ENCODE assay signal across 8 cellular contexts in the genomic region with DNA sequence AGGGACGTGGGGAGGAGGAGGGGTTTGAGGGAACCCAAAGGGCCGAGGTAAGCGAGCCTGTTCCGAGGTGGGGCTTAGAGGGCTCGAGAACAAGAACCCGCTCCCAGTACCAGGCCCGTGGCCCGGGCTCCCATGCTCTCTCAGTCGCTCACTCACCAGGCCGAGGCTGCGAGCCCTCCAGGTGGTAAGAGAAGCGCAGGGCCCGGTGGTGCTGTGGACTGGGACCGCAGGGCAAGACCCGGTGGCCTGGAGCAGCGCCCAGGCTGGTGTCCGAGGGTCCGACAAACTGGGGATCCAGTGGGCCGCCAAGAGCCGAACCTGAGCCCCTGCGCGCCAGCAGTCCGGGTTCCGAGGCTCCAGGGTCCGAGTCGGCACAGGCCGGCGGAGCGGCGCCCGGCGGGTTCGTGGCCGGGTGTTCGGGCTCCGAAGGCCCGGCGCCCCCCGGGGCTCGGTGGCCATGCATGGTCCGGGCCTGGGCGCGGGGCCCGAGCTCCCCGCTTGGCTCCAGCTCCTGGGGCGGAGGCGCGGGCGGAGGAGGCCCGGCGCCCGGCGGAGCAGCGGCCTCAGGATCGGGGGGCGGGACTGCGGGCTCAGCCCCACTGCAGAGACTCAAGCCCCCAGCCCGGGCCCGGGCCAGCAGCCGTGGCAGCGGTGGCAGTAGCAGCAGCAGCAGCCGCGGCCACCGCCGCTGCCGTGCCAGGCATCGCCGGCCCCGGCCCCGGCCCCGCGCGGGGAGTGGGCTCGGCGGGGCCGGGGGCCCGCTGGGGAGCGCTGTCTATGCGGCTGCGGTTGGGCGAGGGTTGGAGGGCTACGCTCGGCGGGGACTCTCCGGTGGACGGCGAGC. TPM values are rescaled to one million over a fixed set of nuclear protein-coding genes. Genes with fewer than 3 reads are reported as not detected.
DNase-seq lines count a peak whose midpoint lies in the region; ATAC-seq and TF ChIP-seq lines count a peak whose summit lies in the region.

No MANE protein-coding gene starts in this region.

- H3K36me3 ChIP-seq in mesendoderm (ENCODE audit: control insufficient read depth, insufficient read depth, low read length) (no peaks in the 10 kb centered on the region), uterus (no peaks in the 10 kb centered on the region)

- peaks cover 9% of the 10 kb centered on the region for H3K4me1 Mint-ChIP-seq in Calu3 (ENCODE audit: low read depth, unreplicated experiment)

- peak overlapping the region; percentile 83 for H3K4me2 ChIP-seq in mesendoderm (ENCODE audit: low read length)

- H3K9me3 ChIP-seq in uterus: no peaks in the 10 kb centered on the region

- no peak for TF ChIP-seq POLR2A in uterus (IDR thresholded peaks at IDR 0.05)

- H3K79me1 ChIP-seq in mesendoderm (ENCODE audit: low read length): no peaks in the 10 kb centered on the region

- H3K4me3 ChIP-seq in dorsolateral prefrontal cortex (peak overlapping the region; percentile 40 to 76 (median 61)), mesendoderm (ENCODE audit: low read length) (peak overlapping the region; percentile 64), uterus (peak overlapping the region; percentile 46 to 53)

- no TSS peak for BruUV-seq in Calu3 (replicated peaks; lab: Mats Ljungman, UMichigan)

- peak overlapping the region; percentile 81 for H3K4ac ChIP-seq in mesendoderm (ENCODE audit: low read depth, low read length)

- CTCF ChIA-PET in Calu3 (lab: Charles Lee): interaction anchor here (0.7 kb wide), 1 partner anchor 674 kb away, joined by 6 read pairs; no protein-coding TSS in a partner anchor

- peaks cover 5% of the 10 kb centered on the region for H3K79me2 ChIP-seq in mesendoderm (ENCODE audit: control insufficient read depth, insufficient read depth, low read length)

- H3K36me3 Mint-ChIP-seq in Calu3 (ENCODE audit: insufficient read depth, unreplicated experiment): peaks cover 8% of the 10 kb centered on the region

- DNase-seq in Calu3 (no peak), NCI-H1092 (lab: John Stamatoyannopoulos, UW) (peak; percentile 1), dorsolateral prefrontal cortex (peak in 2 of 10 donors; percentile 26 to 42), mesendoderm (no peak), uterus (peak in 1 of 2 donors; percentile 33), activated gamma-delta T cell (lab: John Stamatoyannopoulos, UW) (no peak)

- no peaks in the 10 kb centered on the region for H3K9me3 Mint-ChIP-seq in Calu3 (ENCODE audit: low read depth, unreplicated experiment)

- no peak overlapping the region for H3K27ac Mint-ChIP-seq in Calu3 (ENCODE audit: unreplicated experiment)

- TF ChIP-seq CTCF in Calu3 (IDR thresholded peaks at IDR 0.05; ENCODE audit: unreplicated experiment): no peak
- no peak for TF ChIP-seq CTCF in dorsolateral prefrontal cortex (IDR thresholded peaks at IDR 0.05 in 54 of 56, conservative IDR thresholded peaks at IDR 0.05 in 2 of 56; ENCODE audit: low read depth in 1 of 56, partially characterized antibody in 56 of 56)
- TF ChIP-seq CTCF in uterus (IDR thresholded peaks at IDR 0.05): no peak

- H3K4me3 Mint-ChIP-seq in Calu3 (ENCODE audit: low read depth, unreplicated experiment): peak overlapping the region; percentile 64

- H3K27ac ChIP-seq in dorsolateral prefrontal cortex: peak overlapping the region in 40 of 59 donors; percentile 9 to 83 (median 67)
- peak overlapping the region; percentile 66 for H3K27ac ChIP-seq in mesendoderm (ENCODE audit: low read depth, low read length)
- H3K27ac ChIP-seq in uterus: peak overlapping the region; percentile 82 to 88

- H3K27me3 ChIP-seq in dorsolateral prefrontal cortex (peaks cover 0 to 54% (median 15%) of the 10 kb centered on the region in 45 donors), mesendoderm (ENCODE audit: insufficient read depth, low read length, poor library complexity) (no peaks in the 10 kb centered on the region), uterus (no peaks in the 10 kb centered on the region)

- no peaks in the 10 kb centered on the region for H3K4me1 ChIP-seq in mesendoderm (ENCODE audit: control insufficient read depth, low read depth, low read length)
- no peaks in the 10 kb centered on the region for H3K4me1 ChIP-seq in uterus

- H2BK120ac ChIP-seq in mesendoderm (ENCODE audit: low read depth, low read length): no peak overlapping the region

- no CpG with 5 or more reads among the region's 87 CpGs for whole genome bisulfite sequencing in mesendoderm (ENCODE audit: extremely low coverage, insufficient coverage, low lambda C conversion rate)

- H3K27me3 Mint-ChIP-seq in Calu3 (ENCODE audit: unreplicated experiment): peaks cover 63% of the 10 kb centered on the region

- no peak overlapping the region for H3K23ac ChIP-seq in mesendoderm (ENCODE audit: low read length)

- peak overlapping the region; percentile 79 for H3K56ac ChIP-seq in mesendoderm (ENCODE audit: low read length)

- H2AK5ac ChIP-seq in mesendoderm (ENCODE audit: low read length): no peak overlapping the region

- H4K8ac ChIP-seq in mesendoderm (ENCODE audit: low read depth, low read length): peak overlapping the region; percentile 39

- no peak for ATAC-seq in HG02759 (IDR thresholded peaks at IDR 0.05; ENCODE audit: unreplicated experiment)
- no peak for ATAC-seq in GM21619 (IDR thresholded peaks at IDR 0.05; ENCODE audit: unreplicated experiment)

- peak overlapping the region; percentile 80 for H3K9ac ChIP-seq in mesendoderm (ENCODE audit: low read length)

- H4K5ac ChIP-seq in mesendoderm (ENCODE audit: low read length): no peak overlapping the region

- no peak overlapping the region for H2BK15ac ChIP-seq in mesendoderm (replicated peaks; ENCODE audit: low read depth)

- H3K18ac ChIP-seq in mesendoderm (ENCODE audit: low read length): peak overlapping the region; percentile 97

- intact Hi-C loops in Calu3 (cut with micrococcal nuclease; ENCODE audit: unreplicated experiment) (no loop called here), dorsolateral prefrontal cortex (cut with DNase I) (no loop called here), uterus (cut with DNase I; ENCODE audit: low total_unique reads) (no loop called here)

- H2BK5ac ChIP-seq in mesendoderm (ENCODE audit: low read length): no peak overlapping the region

RNA-seq across cellular contexts. Expression of a gene that starts 0.8 kb away (rescaled TPM):
- total RNA-seq in Calu3 (2022): 0.59 and 0.97 TPM in 2 replicates
- 10 to 100 TPM in 102 of 120 experiments, 1 to 10 TPM in 18; 5.1 to 15.8 (median 11.9) TPM for total RNA-seq in dorsolateral prefrontal cortex
- 13.5 TPM for polyA plus RNA-seq in mesendoderm (2013, experiment 1 of 2)
- polyA plus RNA-seq in mesendoderm (2013, experiment 2 of 2): 13.7 TPM
- 10 to 100 TPM in 2 of 4 donors, 1 to 10 TPM in 1, under 1 TPM in 1; 0.51 to 14.6 (median 9.0) TPM for total RNA-seq in uterus

RNA-seq across cellular contexts. Expression of a gene that starts 34.8 kb away (rescaled TPM):
- 62.8 and 67.5 TPM in 2 replicates for total RNA-seq in Calu3 (2022)
- 10 to 100 TPM; 18.8 to 35.6 (median 27.4) TPM for total RNA-seq in dorsolateral prefrontal cortex
- 30.6 TPM for polyA plus RNA-seq in mesendoderm (2013, experiment 1 of 2)
- polyA plus RNA-seq in mesendoderm (2013, experiment 2 of 2): 31.1 TPM
- 10 to 100 TPM in 3 of 4 donors, 1 to 10 TPM in 1; 8.5 to 39.6 (median 34.5) TPM for total RNA-seq in uterus

RNA-seq across cellular contexts. Expression of a gene that starts 55.0 kb away (rescaled TPM):
- total RNA-seq in Calu3 (2022) (42.5 and 45.0 TPM in 2 replicates), dorsolateral prefrontal cortex (100 to 1,000 TPM in 31 of 120 experiments, 10 to 100 TPM in 89; 58.9 to 122 (median 92.9) TPM), uterus (10 to 100 TPM in 3 of 4 donors, 1 to 10 TPM in 1; 5.6 to 46.3 (median 14.6) TPM)
- 43.8 TPM for polyA plus RNA-seq in mesendoderm (2013, experiment 1 of 2)
- 43.7 TPM for polyA plus RNA-seq in mesendoderm (2013, experiment 2 of 2)
